In genomic region chr18:71012789-71013188, GRCh38 we compare ENCODE assay signal across 27 cellular contexts.
"Had no signal": no experiment of that assay in that cellular context is flagged by ENCODE, and none has a peak within 500 bp of the region (broad histone marks: within the 10 kb centered on the region; RNA-seq: fewer than 3 reads in every experiment).

No MANE protein-coding gene starts in this region.

- ATAC-seq: effector memory CD8-positive, alpha-beta T cell; esophagus mucosa; foreskin keratinocyte; gastrocnemius medialis; gastroesophageal sphincter; heart left ventricle; heart right ventricle had no signal

- H3K36me3 ChIP-seq: colonic mucosa, esophagus muscularis mucosa, esophagus squamous epithelium, gastrocnemius medialis, gastroesophageal sphincter, heart left ventricle, heart right ventricle had no signal

- H2AFZ ChIP-seq: hepatocyte had no signal

- H3K27ac ChIP-seq: colonic mucosa, coronary artery, dorsolateral prefrontal cortex, epithelial cell of prostate, esophagus muscularis mucosa, esophagus squamous epithelium, foreskin keratinocyte, gastrocnemius medialis, gastroesophageal sphincter, heart left ventricle, heart right ventricle, hepatocyte had no signal

- DNase-seq: colonic mucosa; cortex of kidney; dorsolateral prefrontal cortex; effector CD4-positive, alpha-beta T cell; effector CD8-positive, alpha-beta T cell; effector memory CD4-positive, alpha-beta T cell; effector memory CD8-positive, alpha-beta T cell; endodermal cell; erythroblast; esophagus squamous epithelium; foreskin fibroblast; foreskin keratinocyte; foreskin melanocyte; gastrocnemius medialis; glutamatergic neuron; head of caudate nucleus; heart left ventricle; heart right ventricle had no signal

- H3K27me3 Mint-ChIP-seq: dendritic cell treated with granulocyte-macrophage colony-stimulating factor and Interleukin-4, amounts not matched to agents 40 ng/mL and 50 ng/mL, for 4 days; effector memory CD8-positive, alpha-beta T cell had no signal

- H3K79me2 ChIP-seq: hepatocyte had no signal

- FAIRE-seq: colon, endometrium had no signal

- H3K4me2 ChIP-seq: hepatocyte had no signal

- H3K9me3 ChIP-seq: colonic mucosa, esophagus muscularis mucosa, gastrocnemius medialis had no signal

- H3K9me3 Mint-ChIP-seq: dendritic cell treated with granulocyte-macrophage colony-stimulating factor and Interleukin-4, amounts not matched to agents 40 ng/mL and 50 ng/mL, for 4 days had no signal

- H3K27ac Mint-ChIP-seq: dendritic cell treated with granulocyte-macrophage colony-stimulating factor and Interleukin-4, amounts not matched to agents 40 ng/mL and 50 ng/mL, for 4 days; effector memory CD8-positive, alpha-beta T cell; endodermal cell had no signal

- H3K4me3 ChIP-seq: colonic mucosa, coronary artery, dorsolateral prefrontal cortex, esophagus muscularis mucosa, esophagus squamous epithelium, gastrocnemius medialis, gastroesophageal sphincter, heart left ventricle, heart right ventricle, hepatocyte had no signal

- H3K27me3 ChIP-seq: colonic mucosa, dorsolateral prefrontal cortex, esophagus muscularis mucosa, esophagus squamous epithelium, foreskin keratinocyte, gastrocnemius medialis, gastroesophageal sphincter, heart left ventricle, heart right ventricle, hepatocyte had no signal

- H3K4me1 ChIP-seq: colonic mucosa, esophagus muscularis mucosa, esophagus squamous epithelium, foreskin keratinocyte, gastrocnemius medialis, gastroesophageal sphincter, heart left ventricle, heart right ventricle had no signal

- H3K4me3 Mint-ChIP-seq: dendritic cell treated with granulocyte-macrophage colony-stimulating factor and Interleukin-4, amounts not matched to agents 40 ng/mL and 50 ng/mL, for 4 days; effector memory CD8-positive, alpha-beta T cell; endodermal cell had no signal

- H3K4me1 Mint-ChIP-seq: endodermal cell had no signal
